Comparison of ENCODE assay signal across 9 cellular contexts in genomic region chr15:32717290-32718081, GRCh38. TPM values are rescaled to one million over a fixed set of nuclear protein-coding genes. Genes with fewer than 3 reads are reported as not detected.
DNase-seq lines count a peak whose midpoint lies in the region; TF ChIP-seq lines count a peak whose summit lies in the region.
"Had no signal": no experiment of that assay in that cellular context is flagged by ENCODE, and none has a peak within 500 bp of the region (broad histone marks: within the 10 kb centered on the region; RNA-seq: fewer than 3 reads in every experiment).

Gene GREM1 (plus strand): TSS chr15:32718004. CDS start chr15:32730691, 12,687 bp downstream.

- peaks cover 3 to 8% (median 4%) of the 10 kb centered on the region in 5 experiments for H3K9me3 Mint-ChIP-seq in brain

- whole genome bisulfite sequencing in liver = 4% methylated on average over 89 of the region's 89 CpGs

- peaks cover 22% of the 10 kb centered on the region for H3K4me1 Mint-ChIP-seq in brain

- H3K4me1 ChIP-seq in liver (ENCODE audit: control insufficient read depth in 4 of 4, insufficient read depth in 4 of 4, low read length in 3 of 4) = peaks cover 11 to 26% (median 21%) of the 10 kb centered on the region in 4 donors
- peaks cover 23% of the 10 kb centered on the region for H3K4me1 ChIP-seq in stomach smooth muscle (ENCODE audit: control insufficient read depth, insufficient read depth, low read length)

- peaks cover 98% of the 10 kb centered on the region for H3K27me3 Mint-ChIP-seq in brain

- TF ChIP-seq CTCF in brain (conservative IDR thresholded peaks at IDR 0.05) (no peak), liver (IDR thresholded peaks at IDR 0.05; ENCODE audit: low read depth, low read length, missing input control) (no peak)

- peak within 1 kb of the TSS; percentile 78 to 82 (median 80) for H3K4me3 Mint-ChIP-seq in brain

- H3K36me3 Mint-ChIP-seq in brain = no peaks in the 10 kb centered on the region

- H3K9ac ChIP-seq in liver (ENCODE audit: low read depth in 1 of 2, low read length in 2 of 2) = no peak within 1 kb of the TSS
- H3K9ac ChIP-seq in stomach smooth muscle (ENCODE audit: low read length in 2 of 2) = peak within 1 kb of the TSS; percentile 72 to 78

- H3K27ac Mint-ChIP-seq in brain = no peak within 1 kb of the TSS

- TF ChIP-seq RAD21 in liver (IDR thresholded peaks at IDR 0.05) = no peak

- DNase-seq in NCI-H748 (lab: John Stamatoyannopoulos, UW; ENCODE audit: unreplicated experiment) = peak; percentile 17
- no peak for DNase-seq in NCI-H748 treated with DMSO at 0.1 percent for 48 hours (lab: John Stamatoyannopoulos, UW)
- no peak for DNase-seq in COLO829 (ENCODE audit: low spot score)
- no peak for DNase-seq in NCI-H2171 treated with DMSO at 0.1 percent for 48 hours (lab: John Stamatoyannopoulos, UW)
- DNase-seq in NCI-H1048 (lab: John Stamatoyannopoulos, UW) = no peak

- peaks cover 0 to 20% (median 3%) of the 10 kb centered on the region in 4 donors for H3K27me3 ChIP-seq in liver (ENCODE audit: control insufficient read depth in 4 of 4, insufficient read depth in 4 of 4, low read length in 3 of 4)
- peaks cover 0 to 4% of the 10 kb centered on the region in 2 donors for H3K27me3 ChIP-seq in stomach smooth muscle (ENCODE audit: control insufficient read depth in 1 of 2, insufficient read depth in 2 of 2, low read length in 2 of 2)

- H3K36me3 ChIP-seq in liver (ENCODE audit: control insufficient read depth in 4 of 4, insufficient read depth in 3 of 4, low read depth in 1 of 4, low read length in 3 of 4) = no peaks in the 10 kb centered on the region
- H3K36me3 ChIP-seq in stomach smooth muscle (ENCODE audit: control insufficient read depth in 2 of 2, insufficient read depth in 2 of 2, low read length in 2 of 2) = no peaks in the 10 kb centered on the region

- H3K4me3 ChIP-seq in liver (ENCODE audit: low read depth in 1 of 3, low read length in 3 of 3) (peak within 1 kb of the TSS; percentile 35 to 62 (median 61)), stomach smooth muscle (ENCODE audit: low read length in 2 of 2) (peak within 1 kb of the TSS; percentile 87 to 89)
- H3K4me3 ChIP-seq: SK-N-MC had no signal

- H3K9me3 ChIP-seq in liver (ENCODE audit: control insufficient read depth in 4 of 4, low read length in 3 of 4) = peaks cover 0 to 2% (median 0%) of the 10 kb centered on the region in 4 donors
- no peaks in the 10 kb centered on the region for H3K9me3 ChIP-seq in stomach smooth muscle (ENCODE audit: control insufficient read depth in 2 of 2, low read length in 2 of 2)

- H3K27ac ChIP-seq in liver (ENCODE audit: low read depth in 1 of 2, low read length in 2 of 2) (no peak within 1 kb of the TSS), stomach smooth muscle (ENCODE audit: low read length) (peak within 1 kb of the TSS; percentile 84)
- H3K27ac ChIP-seq: SK-N-MC had no signal

TF ChIP-seq in liver, 16 proteins besides CTCF, POLR2A, EP300 and RAD21:
- TF ChIP-seq RXRA (IDR thresholded peaks at IDR 0.05) (no peak), EGR1 (IDR thresholded peaks at IDR 0.05; ENCODE audit: low read depth in 2 of 2) (no peak), ATF3 (IDR thresholded peaks at IDR 0.05) (no peak)
- TF ChIP-seq, protein P1, sequence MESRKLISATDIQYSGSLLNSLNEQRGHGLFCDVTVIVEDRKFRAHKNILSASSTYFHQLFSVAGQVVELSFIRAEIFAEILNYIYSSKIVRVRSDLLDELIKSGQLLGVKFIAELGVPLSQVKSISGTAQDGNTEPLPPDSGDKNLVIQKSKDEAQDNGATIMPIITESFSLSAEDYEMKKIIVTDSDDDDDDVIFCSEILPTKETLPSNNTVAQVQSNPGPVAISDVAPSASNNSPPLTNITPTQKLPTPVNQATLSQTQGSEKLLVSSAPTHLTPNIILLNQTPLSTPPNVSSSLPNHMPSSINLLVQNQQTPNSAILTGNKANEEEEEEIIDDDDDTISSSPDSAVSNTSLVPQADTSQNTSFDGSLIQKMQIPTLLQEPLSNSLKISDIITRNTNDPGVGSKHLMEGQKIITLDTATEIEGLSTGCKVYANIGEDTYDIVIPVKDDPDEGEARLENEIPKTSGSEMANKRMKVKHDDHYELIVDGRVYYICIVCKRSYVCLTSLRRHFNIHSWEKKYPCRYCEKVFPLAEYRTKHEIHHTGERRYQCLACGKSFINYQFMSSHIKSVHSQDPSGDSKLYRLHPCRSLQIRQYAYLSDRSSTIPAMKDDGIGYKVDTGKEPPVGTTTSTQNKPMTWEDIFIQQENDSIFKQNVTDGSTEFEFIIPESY (IDR thresholded peaks at IDR 0.05) = no peak
- TF ChIP-seq, protein P2, sequence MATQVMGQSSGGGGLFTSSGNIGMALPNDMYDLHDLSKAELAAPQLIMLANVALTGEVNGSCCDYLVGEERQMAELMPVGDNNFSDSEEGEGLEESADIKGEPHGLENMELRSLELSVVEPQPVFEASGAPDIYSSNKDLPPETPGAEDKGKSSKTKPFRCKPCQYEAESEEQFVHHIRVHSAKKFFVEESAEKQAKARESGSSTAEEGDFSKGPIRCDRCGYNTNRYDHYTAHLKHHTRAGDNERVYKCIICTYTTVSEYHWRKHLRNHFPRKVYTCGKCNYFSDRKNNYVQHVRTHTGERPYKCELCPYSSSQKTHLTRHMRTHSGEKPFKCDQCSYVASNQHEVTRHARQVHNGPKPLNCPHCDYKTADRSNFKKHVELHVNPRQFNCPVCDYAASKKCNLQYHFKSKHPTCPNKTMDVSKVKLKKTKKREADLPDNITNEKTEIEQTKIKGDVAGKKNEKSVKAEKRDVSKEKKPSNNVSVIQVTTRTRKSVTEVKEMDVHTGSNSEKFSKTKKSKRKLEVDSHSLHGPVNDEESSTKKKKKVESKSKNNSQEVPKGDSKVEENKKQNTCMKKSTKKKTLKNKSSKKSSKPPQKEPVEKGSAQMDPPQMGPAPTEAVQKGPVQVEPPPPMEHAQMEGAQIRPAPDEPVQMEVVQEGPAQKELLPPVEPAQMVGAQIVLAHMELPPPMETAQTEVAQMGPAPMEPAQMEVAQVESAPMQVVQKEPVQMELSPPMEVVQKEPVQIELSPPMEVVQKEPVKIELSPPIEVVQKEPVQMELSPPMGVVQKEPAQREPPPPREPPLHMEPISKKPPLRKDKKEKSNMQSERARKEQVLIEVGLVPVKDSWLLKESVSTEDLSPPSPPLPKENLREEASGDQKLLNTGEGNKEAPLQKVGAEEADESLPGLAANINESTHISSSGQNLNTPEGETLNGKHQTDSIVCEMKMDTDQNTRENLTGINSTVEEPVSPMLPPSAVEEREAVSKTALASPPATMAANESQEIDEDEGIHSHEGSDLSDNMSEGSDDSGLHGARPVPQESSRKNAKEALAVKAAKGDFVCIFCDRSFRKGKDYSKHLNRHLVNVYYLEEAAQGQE (IDR thresholded peaks at IDR 0.05) = no peak

RNA-seq across cellular contexts. Expression of gene GREM1, which starts in this region (rescaled TPM):
- polyA plus RNA-seq in brain (ENCODE audit: insufficient read depth, low read depth, low replicate concordance) = 4.4 TPM
- 1 to 10 TPM in 1 of 2 donors, under 1 TPM in 1; under 0.01 to 1.6 TPM for total RNA-seq in liver
- under 1 TPM; 0.46 to 0.54 TPM for polyA plus RNA-seq in liver

Comparison
In these comparisons a context has a peak if more than half of its experiments do, and no peak if none do; other contexts are left out.
1. H3K9ac ChIP-seq: peak in stomach smooth muscle (2 of 2); none in liver (0 of 2).